Comparison of ENCODE assay signal across 1 cellular context in genomic region chr1:151539321-151540020, GRCh38.
A peak's percentile ranks its signal among the peaks of the same experiment; 100 is the strongest.
TF ChIP-seq lines count a peak whose summit lies in the region.

No MANE protein-coding gene starts in this region.

TF ChIP-seq in HepG2, 621 proteins besides CTCF, POLR2A, EP300 and RAD21 (continued from another document and continues in another):
- no peak for TF ChIP-seq IKZF4 (CRISPR knock-in tag; IDR thresholded peaks at IDR 0.05; ENCODE audit: borderline replicate concordance, low read depth, not compliant biosample characterization)
- TF ChIP-seq ZSCAN5A (CRISPR knock-in tag; IDR thresholded peaks at IDR 0.05; ENCODE audit: borderline replicate concordance): no peak
- TF ChIP-seq ZNF121 (CRISPR knock-in tag; IDR thresholded peaks at IDR 0.05): no peak
- TF ChIP-seq ZSCAN31 (CRISPR knock-in tag; IDR thresholded peaks at IDR 0.05; ENCODE audit: low read depth): no peak
- no peak for TF ChIP-seq MLX (CRISPR knock-in tag; IDR thresholded peaks at IDR 0.05)
- no peak for TF ChIP-seq SMAD9 (CRISPR knock-in tag; IDR thresholded peaks at IDR 0.05)
- no peak for TF ChIP-seq FLYWCH1 (CRISPR knock-in tag; IDR thresholded peaks at IDR 0.05)
- TF ChIP-seq ZNF230 (CRISPR knock-in tag; IDR thresholded peaks at IDR 0.05): 0 out of 2 replicates have a peak, but pooled peaks have one; percentile 14
- TF ChIP-seq ZNF589 (CRISPR knock-in tag; conservative IDR thresholded peaks at IDR 0.05): no peak
- peak; percentile 72 for TF ChIP-seq ZFX (CRISPR knock-in tag; IDR thresholded peaks at IDR 0.05; ENCODE audit: low read depth)
- TF ChIP-seq KLF16 (CRISPR knock-in tag; IDR thresholded peaks at IDR 0.05): 0 out of 4 replicates have a peak, but pooled peaks of 1 of the 2 experiments have one; percentile 10
- TF ChIP-seq SP140L (CRISPR knock-in tag; IDR thresholded peaks at IDR 0.05; ENCODE audit: borderline replicate concordance): no peak
- no peak for TF ChIP-seq SKI (IDR thresholded peaks at IDR 0.05; ENCODE audit: partially characterized antibody)
- no peak for TF ChIP-seq STAT5B (CRISPR knock-in tag; IDR thresholded peaks at IDR 0.05)
- no peak for TF ChIP-seq HDAC2 (CRISPR knock-in tag; IDR thresholded peaks at IDR 0.05)
- no peak for TF ChIP-seq REL (CRISPR knock-in tag; conservative IDR thresholded peaks at IDR 0.05)
- TF ChIP-seq ZNF383 (CRISPR knock-in tag; IDR thresholded peaks at IDR 0.05; ENCODE audit: borderline replicate concordance): no peak
- TF ChIP-seq BRCA1 (CRISPR knock-in tag; IDR thresholded peaks at IDR 0.05): no peak
- 0 out of 2 replicates have a peak, but pooled peaks have one; percentile 49 for TF ChIP-seq RARG (CRISPR knock-in tag; IDR thresholded peaks at IDR 0.05; ENCODE audit: low read depth)
- TF ChIP-seq, protein P1, sequence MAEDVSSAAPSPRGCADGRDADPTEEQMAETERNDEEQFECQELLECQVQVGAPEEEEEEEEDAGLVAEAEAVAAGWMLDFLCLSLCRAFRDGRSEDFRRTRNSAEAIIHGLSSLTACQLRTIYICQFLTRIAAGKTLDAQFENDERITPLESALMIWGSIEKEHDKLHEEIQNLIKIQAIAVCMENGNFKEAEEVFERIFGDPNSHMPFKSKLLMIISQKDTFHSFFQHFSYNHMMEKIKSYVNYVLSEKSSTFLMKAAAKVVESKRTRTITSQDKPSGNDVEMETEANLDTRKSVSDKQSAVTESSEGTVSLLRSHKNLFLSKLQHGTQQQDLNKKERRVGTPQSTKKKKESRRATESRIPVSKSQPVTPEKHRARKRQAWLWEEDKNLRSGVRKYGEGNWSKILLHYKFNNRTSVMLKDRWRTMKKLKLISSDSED (CRISPR knock-in tag; IDR thresholded peaks at IDR 0.05): no peak
- TF ChIP-seq ZMYM4 (CRISPR knock-in tag; IDR thresholded peaks at IDR 0.05): no peak
- no peak for TF ChIP-seq ZNF30 (CRISPR knock-in tag; IDR thresholded peaks at IDR 0.05)
- no peak for TF ChIP-seq GLMP (CRISPR knock-in tag; IDR thresholded peaks at IDR 0.05; ENCODE audit: borderline replicate concordance)
- TF ChIP-seq, protein P2, sequence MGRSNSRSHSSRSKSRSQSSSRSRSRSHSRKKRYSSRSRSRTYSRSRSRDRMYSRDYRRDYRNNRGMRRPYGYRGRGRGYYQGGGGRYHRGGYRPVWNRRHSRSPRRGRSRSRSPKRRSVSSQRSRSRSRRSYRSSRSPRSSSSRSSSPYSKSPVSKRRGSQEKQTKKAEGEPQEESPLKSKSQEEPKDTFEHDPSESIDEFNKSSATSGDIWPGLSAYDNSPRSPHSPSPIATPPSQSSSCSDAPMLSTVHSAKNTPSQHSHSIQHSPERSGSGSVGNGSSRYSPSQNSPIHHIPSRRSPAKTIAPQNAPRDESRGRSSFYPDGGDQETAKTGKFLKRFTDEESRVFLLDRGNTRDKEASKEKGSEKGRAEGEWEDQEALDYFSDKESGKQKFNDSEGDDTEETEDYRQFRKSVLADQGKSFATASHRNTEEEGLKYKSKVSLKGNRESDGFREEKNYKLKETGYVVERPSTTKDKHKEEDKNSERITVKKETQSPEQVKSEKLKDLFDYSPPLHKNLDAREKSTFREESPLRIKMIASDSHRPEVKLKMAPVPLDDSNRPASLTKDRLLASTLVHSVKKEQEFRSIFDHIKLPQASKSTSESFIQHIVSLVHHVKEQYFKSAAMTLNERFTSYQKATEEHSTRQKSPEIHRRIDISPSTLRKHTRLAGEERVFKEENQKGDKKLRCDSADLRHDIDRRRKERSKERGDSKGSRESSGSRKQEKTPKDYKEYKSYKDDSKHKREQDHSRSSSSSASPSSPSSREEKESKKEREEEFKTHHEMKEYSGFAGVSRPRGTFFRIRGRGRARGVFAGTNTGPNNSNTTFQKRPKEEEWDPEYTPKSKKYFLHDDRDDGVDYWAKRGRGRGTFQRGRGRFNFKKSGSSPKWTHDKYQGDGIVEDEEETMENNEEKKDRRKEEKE (IDR thresholded peaks at IDR 0.05): no peak
- TF ChIP-seq, protein P3, sequence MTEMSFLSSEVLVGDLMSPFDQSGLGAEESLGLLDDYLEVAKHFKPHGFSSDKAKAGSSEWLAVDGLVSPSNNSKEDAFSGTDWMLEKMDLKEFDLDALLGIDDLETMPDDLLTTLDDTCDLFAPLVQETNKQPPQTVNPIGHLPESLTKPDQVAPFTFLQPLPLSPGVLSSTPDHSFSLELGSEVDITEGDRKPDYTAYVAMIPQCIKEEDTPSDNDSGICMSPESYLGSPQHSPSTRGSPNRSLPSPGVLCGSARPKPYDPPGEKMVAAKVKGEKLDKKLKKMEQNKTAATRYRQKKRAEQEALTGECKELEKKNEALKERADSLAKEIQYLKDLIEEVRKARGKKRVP (CRISPR knock-in tag; IDR thresholded peaks at IDR 0.05): no peak
- TF ChIP-seq ZNF660 (CRISPR knock-in tag; IDR thresholded peaks at IDR 0.05; ENCODE audit: borderline replicate concordance, low read depth): no peak
- TF ChIP-seq KMT2A (CRISPR knock-in tag; IDR thresholded peaks at IDR 0.05): no peak
- no peak for TF ChIP-seq ONECUT2 (CRISPR knock-in tag; IDR thresholded peaks at IDR 0.05)
- TF ChIP-seq ZNF34 (CRISPR knock-in tag; IDR thresholded peaks at IDR 0.05; ENCODE audit: borderline replicate concordance): no peak
- TF ChIP-seq TRAFD1 (CRISPR knock-in tag; IDR thresholded peaks at IDR 0.05; ENCODE audit: borderline replicate concordance): no peak
- no peak for TF ChIP-seq KDM4B (CRISPR knock-in tag; IDR thresholded peaks at IDR 0.05)
- TF ChIP-seq ZNF724P (CRISPR knock-in tag; IDR thresholded peaks at IDR 0.05; ENCODE audit: borderline replicate concordance): 0 out of 2 replicates have a peak, but pooled peaks have one; percentile 7
- no peak for TF ChIP-seq ZNF780A (CRISPR knock-in tag; IDR thresholded peaks at IDR 0.05)
- TF ChIP-seq ARID5B (CRISPR knock-in tag; IDR thresholded peaks at IDR 0.05): no peak
- no peak for TF ChIP-seq ZNF652 (CRISPR knock-in tag; IDR thresholded peaks at IDR 0.05; ENCODE audit: borderline replicate concordance, low read depth)
- TF ChIP-seq HNRNPUL1 (IDR thresholded peaks at IDR 0.05; ENCODE audit: low read depth, low read length): no peak
- TF ChIP-seq, protein P4, sequence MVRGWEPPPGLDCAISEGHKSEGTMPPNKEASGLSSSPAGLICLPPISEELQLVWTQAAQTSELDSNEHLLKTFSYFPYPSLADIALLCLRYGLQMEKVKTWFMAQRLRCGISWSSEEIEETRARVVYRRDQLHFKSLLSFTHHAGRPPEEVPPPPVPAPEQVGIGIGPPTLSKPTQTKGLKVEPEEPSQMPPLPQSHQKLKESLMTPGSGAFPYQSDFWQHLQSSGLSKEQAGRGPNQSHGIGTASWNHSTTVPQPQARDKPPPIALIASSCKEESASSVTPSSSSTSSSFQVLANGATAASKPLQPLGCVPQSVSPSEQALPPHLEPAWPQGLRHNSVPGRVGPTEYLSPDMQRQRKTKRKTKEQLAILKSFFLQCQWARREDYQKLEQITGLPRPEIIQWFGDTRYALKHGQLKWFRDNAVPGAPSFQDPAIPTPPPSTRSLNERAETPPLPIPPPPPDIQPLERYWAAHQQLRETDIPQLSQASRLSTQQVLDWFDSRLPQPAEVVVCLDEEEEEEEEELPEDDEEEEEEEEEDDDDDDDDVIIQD (CRISPR knock-in tag; IDR thresholded peaks at IDR 0.05; ENCODE audit: low read depth): no peak
- TF ChIP-seq, protein P5, sequence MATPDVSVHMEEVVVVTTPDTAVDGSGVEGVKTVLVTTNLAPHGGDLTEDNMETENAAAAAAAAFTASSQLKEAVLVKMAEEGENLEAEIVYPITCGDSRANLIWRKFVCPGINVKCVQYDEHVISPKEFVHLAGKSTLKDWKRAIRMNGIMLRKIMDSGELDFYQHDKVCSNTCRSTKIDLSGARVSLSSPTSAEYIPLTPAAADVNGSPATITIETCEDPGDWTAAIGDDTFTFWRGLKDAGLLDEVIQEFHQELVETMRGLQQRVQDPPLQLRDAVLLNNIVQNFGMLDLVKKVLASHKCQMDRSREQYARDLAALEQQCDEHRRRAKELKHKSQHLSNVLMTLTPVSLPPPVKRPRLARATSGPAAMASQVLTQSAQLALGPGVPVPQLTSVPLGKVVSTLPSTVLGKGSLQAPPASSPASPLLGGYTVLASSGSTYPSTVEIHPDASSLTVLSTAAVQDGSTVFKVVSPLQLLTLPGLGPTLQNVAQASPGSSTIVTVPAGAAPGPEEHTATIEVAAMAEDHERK (CRISPR knock-in tag; IDR thresholded peaks at IDR 0.05; ENCODE audit: low read depth): no peak
- TF ChIP-seq KLF6 (CRISPR knock-in tag; IDR thresholded peaks at IDR 0.05): no peak
